Comparison of ENCODE assay signal across 1 cellular context in the genomic region with DNA sequence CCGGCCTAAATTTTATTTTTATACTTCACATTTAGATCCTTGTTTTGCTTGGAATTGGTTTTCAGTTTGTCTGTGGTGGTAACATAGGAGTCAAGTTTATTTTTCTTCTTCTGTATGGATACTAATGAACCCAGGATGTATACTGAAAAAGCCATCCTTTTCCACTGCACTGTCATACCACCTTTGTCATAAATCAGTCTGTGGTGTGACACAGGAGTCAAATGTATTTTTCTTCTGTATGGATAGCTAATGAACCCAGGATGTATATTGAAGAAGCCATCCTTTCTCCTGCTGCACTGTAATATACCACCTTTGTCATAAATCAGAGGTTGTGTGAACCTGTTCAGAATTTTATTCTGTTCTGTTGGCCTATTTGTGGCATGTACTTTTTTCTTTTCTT.
A peak's percentile ranks its signal among the peaks of the same experiment; 100 is the strongest.
TF ChIP-seq lines count a peak whose summit lies in the region.

No MANE protein-coding gene starts in this region.

TF ChIP-seq in K562, 482 proteins besides CTCF, POLR2A, EP300 and RAD21:
- TF ChIP-seq ZNF224 (CRISPR knock-in tag; IDR thresholded peaks at IDR 0.05) = no peak
- TF ChIP-seq, protein P1, sequence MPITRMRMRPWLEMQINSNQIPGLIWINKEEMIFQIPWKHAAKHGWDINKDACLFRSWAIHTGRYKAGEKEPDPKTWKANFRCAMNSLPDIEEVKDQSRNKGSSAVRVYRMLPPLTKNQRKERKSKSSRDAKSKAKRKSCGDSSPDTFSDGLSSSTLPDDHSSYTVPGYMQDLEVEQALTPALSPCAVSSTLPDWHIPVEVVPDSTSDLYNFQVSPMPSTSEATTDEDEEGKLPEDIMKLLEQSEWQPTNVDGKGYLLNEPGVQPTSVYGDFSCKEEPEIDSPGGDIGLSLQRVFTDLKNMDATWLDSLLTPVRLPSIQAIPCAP (CRISPR knock-in tag; IDR thresholded peaks at IDR 0.05; ENCODE audit: borderline replicate concordance) = no peak
- TF ChIP-seq KLF13 (tag; IDR thresholded peaks at IDR 0.05; ENCODE audit: borderline replicate concordance, low read depth) = no peak
- TF ChIP-seq, protein P2, sequence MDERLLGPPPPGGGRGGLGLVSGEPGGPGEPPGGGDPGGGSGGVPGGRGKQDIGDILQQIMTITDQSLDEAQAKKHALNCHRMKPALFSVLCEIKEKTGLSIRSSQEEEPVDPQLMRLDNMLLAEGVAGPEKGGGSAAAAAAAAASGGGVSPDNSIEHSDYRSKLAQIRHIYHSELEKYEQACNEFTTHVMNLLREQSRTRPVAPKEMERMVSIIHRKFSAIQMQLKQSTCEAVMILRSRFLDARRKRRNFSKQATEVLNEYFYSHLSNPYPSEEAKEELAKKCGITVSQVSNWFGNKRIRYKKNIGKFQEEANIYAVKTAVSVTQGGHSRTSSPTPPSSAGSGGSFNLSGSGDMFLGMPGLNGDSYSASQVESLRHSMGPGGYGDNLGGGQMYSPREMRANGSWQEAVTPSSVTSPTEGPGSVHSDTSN (CRISPR knock-in tag; IDR thresholded peaks at IDR 0.05; ENCODE audit: low read depth) = no peak
- TF ChIP-seq, protein P2 (tag; conservative IDR thresholded peaks at IDR 0.05; ENCODE audit: low read depth) = 0 out of 2 replicates have a peak, but pooled peaks have one; percentile 36
- TF ChIP-seq, protein P3, sequence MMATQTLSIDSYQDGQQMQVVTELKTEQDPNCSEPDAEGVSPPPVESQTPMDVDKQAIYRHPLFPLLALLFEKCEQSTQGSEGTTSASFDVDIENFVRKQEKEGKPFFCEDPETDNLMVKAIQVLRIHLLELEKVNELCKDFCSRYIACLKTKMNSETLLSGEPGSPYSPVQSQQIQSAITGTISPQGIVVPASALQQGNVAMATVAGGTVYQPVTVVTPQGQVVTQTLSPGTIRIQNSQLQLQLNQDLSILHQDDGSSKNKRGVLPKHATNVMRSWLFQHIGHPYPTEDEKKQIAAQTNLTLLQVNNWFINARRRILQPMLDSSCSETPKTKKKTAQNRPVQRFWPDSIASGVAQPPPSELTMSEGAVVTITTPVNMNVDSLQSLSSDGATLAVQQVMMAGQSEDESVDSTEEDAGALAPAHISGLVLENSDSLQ (IDR thresholded peaks at IDR 0.05) = peak; percentile 78
- no peak for TF ChIP-seq STAT5A (IDR thresholded peaks at IDR 0.05; ENCODE audit: borderline replicate concordance, low read length)
- no peak for TF ChIP-seq ZNF124 (CRISPR knock-in tag; IDR thresholded peaks at IDR 0.05)
- peak; percentile 75 for TF ChIP-seq MEIS2 (IDR thresholded peaks at IDR 0.05; ENCODE audit: partially characterized antibody)
